ENCODE assay signal across 8 cellular contexts in genomic region chr1:43990271-43991199, GRCh38. TPM values are rescaled to one million over a fixed set of nuclear protein-coding genes. Genes with fewer than 3 reads are reported as not detected.
DNase-seq lines count a peak whose midpoint lies in the region; ATAC-seq, FAIRE-seq and TF ChIP-seq lines count a peak whose summit lies in the region.

No MANE protein-coding gene starts in this region.

- intact Hi-C loops in Panc1 (cut with micrococcal nuclease; ENCODE audit: unreplicated experiment): loop anchor here (5.0 kb wide), 1 partner anchor 47 kb away; no protein-coding TSS in a partner anchor
- intact Hi-C loops in pancreas (cut with DNase I): no loop called here

- in situ Hi-C loops in Panc1 (cut with HindIII; ENCODE audit: low pct_unique_long_range_greater_than_20kb, low sequenced_read_pairs): no loop called here

- CTCF ChIA-PET in Panc1 (lab: Charles Lee): no interaction called here

- H3K27ac ChIP-seq in Panc1 (ENCODE audit: low read length) (peak overlapping the region; percentile 92), esophagus (ENCODE audit: low read depth in 2 of 2, low read length in 1 of 2) (peak overlapping the region; percentile 71 to 81), pancreas (peak overlapping the region; percentile 73 to 89 (median 84))

- ATAC-seq in Panc1 (peak; percentile 38), pancreas (peak in 1 of 4 donors; percentile 1)

- POLR2A ChIA-PET in Panc1 (lab: Charles Lee): no interaction called here

- no peak for DNase-seq in GM06990 (ENCODE audit: extremely low read depth, insufficient read length)
- no peak for DNase-seq in Panc1 (ENCODE audit: low read depth, low spot score)
- peak in 2 of 6 donors; percentile 53 to 74 for DNase-seq in pancreas
- no peak for DNase-seq in anterior cingulate cortex (lab: John Stamatoyannopoulos, UW)
- no peak for DNase-seq in amniotic stem cell (lab: John Stamatoyannopoulos, UW)
- DNase-seq in retina: no peak
- DNase-seq in UCSD-AML1 (lab: John Stamatoyannopoulos, UW; ENCODE audit: unreplicated experiment): no peak

- WGBS in esophagus, 2 donors: 70% methylated on average over 19 of the region's 19 CpGs
- 61 to 65% methylated on average over 19 of the region's 19 CpGs for WGBS in pancreas, 2 donors

- BruUV-seq in Panc1 (replicated peaks; lab: Mats Ljungman, UMichigan): no TSS peak

- no peak for FAIRE-seq in pancreas (lab: Jason Lieb, UNC)

- no peaks in the 10 kb centered on the region for H3K9me3 ChIP-seq in Panc1 (ENCODE audit: control insufficient read depth, insufficient read depth, low read depth, low read length)
- no peaks in the 10 kb centered on the region for H3K9me3 ChIP-seq in esophagus (ENCODE audit: control insufficient read depth in 2 of 2, insufficient read depth in 1 of 2, low read depth in 1 of 2, low read length in 1 of 2)
- no peaks in the 10 kb centered on the region for H3K9me3 ChIP-seq in pancreas

- H3K4me1 ChIP-seq in Panc1 (ENCODE audit: control insufficient read depth, insufficient read depth, low read length) (peaks cover 16% of the 10 kb centered on the region), esophagus (ENCODE audit: control insufficient read depth in 2 of 2, insufficient read depth in 2 of 2, low read length in 1 of 2) (peaks cover 0 to 9% of the 10 kb centered on the region in 2 donors), pancreas (peaks cover 0 to 12% (median 5%) of the 10 kb centered on the region in 3 donors)

- TF ChIP-seq CTCF in GM06990 (IDR thresholded peaks at IDR 0.05; ENCODE audit: insufficient read depth, low read length, poor library complexity, severe bottlenecking) (peak; percentile 30), Panc1 (IDR thresholded peaks at IDR 0.05) (peak; percentile 49), pancreas (IDR thresholded peaks at IDR 0.05) (no peak)

- H3K36me3 ChIP-seq in GM06990 (ENCODE audit: control insufficient read depth, insufficient read depth, low read length): no peaks in the 10 kb centered on the region
- 0 out of 2 replicates have a peak, but pooled peaks cover 1% of the 10 kb centered on the region for H3K36me3 ChIP-seq in Panc1 (ENCODE audit: control insufficient read depth, insufficient read depth, low read length)
- H3K36me3 ChIP-seq in esophagus (ENCODE audit: control insufficient read depth in 2 of 2, insufficient read depth in 2 of 2, low read length in 1 of 2): peaks cover 0 to 5% of the 10 kb centered on the region in 2 donors
- H3K36me3 ChIP-seq in pancreas: no peaks in the 10 kb centered on the region

- peak overlapping the region; percentile 85 for H3K4me3 ChIP-seq in GM06990 (replicated peaks; ENCODE audit: low read depth, low read length)
- H3K4me3 ChIP-seq in Panc1 (ENCODE audit: low read depth in 2 of 2, low read length in 2 of 2): peak overlapping the region; percentile 60 to 82
- peak overlapping the region; percentile 54 to 81 for H3K4me3 ChIP-seq in esophagus (ENCODE audit: low read depth in 1 of 2, low read length in 2 of 2)
- H3K4me3 ChIP-seq in pancreas: peak overlapping the region in 3 of 4 donors; percentile 57 to 87 (median 63)

- H3K27me3 ChIP-seq in GM06990 (replicated peaks; ENCODE audit: control insufficient read depth, insufficient read depth, low read length) (no peaks in the 10 kb centered on the region), Panc1 (ENCODE audit: control insufficient read depth, insufficient read depth, low read length) (no peaks in the 10 kb centered on the region), esophagus (ENCODE audit: control insufficient read depth in 1 of 2, insufficient read depth in 2 of 2, low read length in 2 of 2) (no peaks in the 10 kb centered on the region), pancreas (no peaks in the 10 kb centered on the region)

RNA-seq across cellular contexts. Expression of gene CCDC24, which starts 0.9 kb away (rescaled TPM):
- total RNA-seq in Panc1 (2021; ENCODE audit: unreplicated experiment) (24.4 TPM), pancreas (10 to 100 TPM in 1 of 6 donors, 1 to 10 TPM in 5; 3.9 to 13.2 (median 5.3) TPM)
- 27.3 TPM for polyA plus RNA-seq in Panc1 (2012; ENCODE audit: insufficient read length)
- polyA plus RNA-seq in esophagus (1 to 10 TPM; 4.0 to 7.5 TPM), pancreas (10 to 100 TPM; 39.2 to 45.9 TPM)

RNA-seq across cellular contexts. Expression of gene B4GALT2, which starts 11.5 kb away (rescaled TPM):
- total RNA-seq in Panc1 (2021; ENCODE audit: unreplicated experiment) (90.1 TPM), pancreas (10 to 100 TPM; 16.7 to 29.9 (median 25.9) TPM)
- polyA plus RNA-seq in Panc1 (2012; ENCODE audit: insufficient read length): 109 TPM
- polyA plus RNA-seq in esophagus (10 to 100 TPM; 22.7 to 30.6 TPM), pancreas (10 to 100 TPM; 28.2 to 36.7 TPM)

RNA-seq across cellular contexts. Expression of gene ATP6V0B, which starts 15.8 kb away (rescaled TPM):
- 134 TPM for total RNA-seq in Panc1 (2021; ENCODE audit: unreplicated experiment)
- polyA plus RNA-seq in Panc1 (2012; ENCODE audit: insufficient read length): 119 TPM
- 100 to 1,000 TPM in 1 of 2 donors, 10 to 100 TPM in 1; 66.1 to 124 TPM for polyA plus RNA-seq in esophagus
- total RNA-seq in pancreas: 100 to 1,000 TPM in 1 of 6 donors, 10 to 100 TPM in 5; 59.8 to 108 (median 82.2) TPM
- polyA plus RNA-seq in pancreas: 100 to 1,000 TPM; 135 to 208 TPM

RNA-seq across cellular contexts. Expression of gene DPH2, which starts 20.7 kb away (rescaled TPM):
- total RNA-seq in Panc1 (2021; ENCODE audit: unreplicated experiment) (76.0 TPM), pancreas (10 to 100 TPM; 10.8 to 19.4 (median 12.8) TPM)
- 63.3 TPM for polyA plus RNA-seq in Panc1 (2012; ENCODE audit: insufficient read length)
- polyA plus RNA-seq in esophagus (10 to 100 TPM; 14.2 to 17.9 TPM), pancreas (10 to 100 TPM; 20.0 to 22.0 TPM)

RNA-seq across cellular contexts. Expression of gene SLC6A9, which starts 40.7 kb away (rescaled TPM):
- total RNA-seq in Panc1 (2021; ENCODE audit: unreplicated experiment): 9.2 TPM
- 24.4 TPM for polyA plus RNA-seq in Panc1 (2012; ENCODE audit: insufficient read length)
- polyA plus RNA-seq in esophagus: 10 to 100 TPM; 13.8 to 22.8 TPM
- 10 to 100 TPM in 1 of 6 donors, 1 to 10 TPM in 5; 1.9 to 23.4 (median 4.2) TPM for total RNA-seq in pancreas
- 1 to 10 TPM; 3.9 to 5.0 TPM for polyA plus RNA-seq in pancreas

Comparison
In these comparisons a context has a peak if more than half of its experiments do, and no peak if none do; other contexts are left out.
1. CTCF ChIP-seq: peak in GM06990 (single experiment) and Panc1 (single experiment); none in pancreas (0 of 4).
2. Peak in every context shown above with its lines, with median percentiles within 50 percentile points of each other: H3K4me3 ChIP-seq and H3K27ac ChIP-seq.